9 cellular contexts compared by ENCODE assay signal in genomic region chr10:102868976-102869289, GRCh38. TPM values are rescaled to one million over a fixed set of nuclear protein-coding genes. Genes with fewer than 3 reads are reported as not detected.
DNase-seq lines count a peak whose midpoint lies in the region; TF ChIP-seq lines count a peak whose summit lies in the region.
"Had no signal": no experiment of that assay in that cellular context is flagged by ENCODE, and none has a peak within 500 bp of the region (broad histone marks: within the 10 kb centered on the region; RNA-seq: fewer than 3 reads in every experiment).

No MANE protein-coding gene starts in this region.

- no peak for DNase-seq in SK-N-MC (ENCODE audit: low read depth, low spot score)
- peak in 1 of 2 donors; percentile 18 for DNase-seq in foreskin fibroblast
- DNase-seq in skeletal muscle cell (ENCODE audit: low read depth): no peak
- no peak for DNase-seq in ACHN
- no peak for DNase-seq in globus pallidus (ENCODE audit: low spot score)
- DNase-seq in OCI-LY7 (ENCODE audit: low spot score): no peak
- no peak for DNase-seq in activated CD4-positive, alpha-beta T cell treated with anti-CD3 and anti-CD28 coated beads for 1 hour

- H4K20me1 ChIP-seq in OCI-LY7 (ENCODE audit: insufficient read depth, low read length): no peaks in the 10 kb centered on the region

- peak overlapping the region; percentile 63 for H3K9ac ChIP-seq in SK-N-MC (ENCODE audit: insufficient read length)

- H3K79me2 ChIP-seq in OCI-LY7 (ENCODE audit: insufficient read depth, low read depth, low read length): no peaks in the 10 kb centered on the region

- H3K4me3 ChIP-seq in GM12875 (ENCODE audit: low read depth, low read length) (peak overlapping the region; percentile 52), SK-N-MC (peak overlapping the region; percentile 78), foreskin fibroblast (ENCODE audit: low read depth in 1 of 2, low read length in 2 of 2) (peak overlapping the region; percentile 48 to 58), skeletal muscle cell (ENCODE audit: low read depth, low read length) (peak overlapping the region; percentile 52), OCI-LY7 (ENCODE audit: low read depth, low read length, poor library complexity, severe bottlenecking) (no peak overlapping the region)

- no peaks in the 10 kb centered on the region for H3K9me2 ChIP-seq in OCI-LY7 (ENCODE audit: insufficient read depth, low read length)

- POLR2A ChIA-PET in OCI-LY7 (lab: Charles Lee): no interaction called here

- in situ Hi-C loops in ACHN (cut with HindIII; ENCODE audit: low pct_ligation_motif_present, low pct_unique_long_range_greater_than_20kb, low sequenced_read_pairs): no loop called here

- TF ChIP-seq CTCF in GM12875 (IDR thresholded peaks at IDR 0.05; ENCODE audit: borderline replicate concordance, insufficient read depth, low read depth, low read length) (no peak), foreskin fibroblast (IDR thresholded peaks at IDR 0.05; ENCODE audit: low read depth, low read length) (no peak), OCI-LY7 (conservative IDR thresholded peaks at IDR 0.05; ENCODE audit: low read length) (no peak)

- no peak overlapping the region for H2AFZ ChIP-seq in OCI-LY7 (ENCODE audit: low read length)

- H3K4me1 ChIP-seq in OCI-LY7 (ENCODE audit: insufficient read depth, low read length, poor library complexity, severe bottlenecking): no peaks in the 10 kb centered on the region

- H3K4me2 ChIP-seq in OCI-LY7 (ENCODE audit: low read length): no peak overlapping the region

- H3K36me3 ChIP-seq in SK-N-MC (ENCODE audit: insufficient read depth, low read length): no peaks in the 10 kb centered on the region
- no peaks in the 10 kb centered on the region for H3K36me3 ChIP-seq in OCI-LY7 (ENCODE audit: insufficient read depth, low read length)

- BruUV-seq in OCI-LY7 (replicated peaks; lab: Mats Ljungman, UMichigan): no TSS peak

- CTCF ChIA-PET in OCI-LY7 (lab: Charles Lee; ENCODE audit: unreplicated experiment): no interaction called here

- intact Hi-C loops in OCI-LY7 (cut with micrococcal nuclease; ENCODE audit: unreplicated experiment): no loop called here

- no peak overlapping the region for H3K27ac ChIP-seq in SK-N-MC
- no peak overlapping the region for H3K27ac ChIP-seq in OCI-LY7 (ENCODE audit: low read depth, low read length, poor library complexity, severe bottlenecking)

- H3K9me3 ChIP-seq in SK-N-MC (ENCODE audit: low read depth, low read length) (no peaks in the 10 kb centered on the region), OCI-LY7 (ENCODE audit: low read length) (no peaks in the 10 kb centered on the region)

RNA-seq across cellular contexts. Expression of gene AS3MT, which starts 0.3 kb away (rescaled TPM):
- total RNA-seq in OCI-LY7 (2014; rRNA removed; shearing (Covaris generic)): 0.59 TPM in 1 of 2 replicates, not detected in the other
- total RNA-seq in OCI-LY7 (2022): not detected in 2 replicates

RNA-seq across cellular contexts. Expression of gene BORCS7, which starts 14.9 kb away (rescaled TPM):
- total RNA-seq in OCI-LY7 (2014; rRNA removed; shearing (Covaris generic)): 2.8 and 3.3 TPM in 2 replicates
- 4.5 and 5.6 TPM in 2 replicates for total RNA-seq in OCI-LY7 (2022)

RNA-seq across cellular contexts. Expression of gene CYP17A1, which starts 31.7 kb away (rescaled TPM):
- not detected in 2 replicates for total RNA-seq in OCI-LY7 (2014; rRNA removed; shearing (Covaris generic))
- total RNA-seq in OCI-LY7 (2022): not detected in 2 replicates
- total RNA-seq: activated CD8-positive, alpha-beta memory T cell treated with anti-CD3 and anti-CD28 coated beads for 36 hours had no signal

RNA-seq across cellular contexts. Expression of gene CNNM2, which starts 49.2 kb away (rescaled TPM):
- 5.8 and 7.2 TPM in 2 replicates for total RNA-seq in OCI-LY7 (2014; rRNA removed; shearing (Covaris generic))
- 6.6 and 7.9 TPM in 2 replicates for total RNA-seq in OCI-LY7 (2022)
